Comparison of ENCODE assay signal across 26 cellular contexts in the genomic region with DNA sequence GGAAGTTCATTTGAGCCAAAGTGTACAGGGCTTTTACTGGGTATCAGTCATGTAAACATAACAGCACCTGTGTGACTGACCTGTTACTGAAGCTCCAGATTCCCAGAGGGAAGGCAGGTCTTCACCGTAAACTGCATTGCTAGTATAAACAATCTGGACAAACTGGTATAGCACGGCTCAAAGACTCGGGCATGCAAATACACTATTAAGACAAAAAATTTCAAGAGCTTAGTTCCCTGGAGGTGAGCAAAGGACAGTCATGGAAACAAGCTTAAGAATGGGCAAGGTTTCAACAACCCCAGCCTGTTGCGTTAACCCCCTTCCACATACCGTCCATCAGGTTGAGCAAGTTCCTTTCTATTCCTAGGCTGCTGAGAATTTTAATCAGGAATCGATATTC. TPM values are rescaled to one million over a fixed set of nuclear protein-coding genes. Genes with fewer than 3 reads are reported as not detected.
DNase-seq lines count a peak whose midpoint lies in the region; ATAC-seq, FAIRE-seq and TF ChIP-seq lines count a peak whose summit lies in the region.
"Had no signal": no experiment of that assay in that cellular context is flagged by ENCODE, and none has a peak within 500 bp of the region (broad histone marks: within the 10 kb centered on the region; RNA-seq: fewer than 3 reads in every experiment).

No MANE protein-coding gene starts in this region.

- POLR2A ChIA-PET in MCF 10A (lab: Yijun Ruan, JAX) = interaction anchor here (1.1 kb wide), 1 partner anchor 10 kb away, joined by 4 read pairs; a partner anchor contains a TSS

- no peak overlapping the region for H4K12ac ChIP-seq in trophoblast cell (ENCODE audit: low read depth, low read length)

- H2BK5ac ChIP-seq in trophoblast cell (ENCODE audit: low read depth, low read length, poor library complexity) = no peak overlapping the region

- WGBS in trophoblast cell (ENCODE audit: extremely low coverage, insufficient coverage, insufficient read length) = no CpG with 5 or more reads among the region's 6 CpGs
- 82 to 97% (median 93%) methylated on average over 6 of the region's 6 CpGs for WGBS in spleen, 5 donors

- no peak overlapping the region for H2BK120ac ChIP-seq in trophoblast cell (ENCODE audit: insufficient read depth, low read length, poor library complexity)

- intact Hi-C loops in breast epithelium (cut with DNase I; ENCODE audit: low total_unique reads) (no loop called here), MCF 10A (cut with micrococcal nuclease) (no loop called here), spleen (cut with DNase I; ENCODE audit: low total_unique reads) (no loop called here)

- ATAC-seq in left lobe of liver = no peak

- no peak overlapping the region for H2AFZ ChIP-seq in trophoblast cell (ENCODE audit: insufficient read depth, low read length, poor library complexity)
- H2AFZ ChIP-seq: PC-9 had no signal

- peaks cover 4% of the 10 kb centered on the region for H3K36me3 Mint-ChIP-seq in MCF 10A (ENCODE audit: insufficient read depth, unreplicated experiment)

- peak overlapping the region; percentile 48 to 67 for H3K27ac ChIP-seq in breast epithelium
- no peak overlapping the region for H3K27ac ChIP-seq in trophoblast cell (ENCODE audit: low read depth, low read length)
- no peak overlapping the region for H3K27ac ChIP-seq in spleen
- H3K27ac ChIP-seq: BLaER1 treated with 17β-estradiol and CSF1 and Interleukin-3, amounts not matched to agents 10 nM and 100 nM; PC-9 had no signal

- TF ChIP-seq POLR2A in breast epithelium (IDR thresholded peaks at IDR 0.05) (no peak), spleen (IDR thresholded peaks at IDR 0.05) (no peak)

- no peaks in the 10 kb centered on the region for H3K4me1 Mint-ChIP-seq in MCF 10A (ENCODE audit: insufficient read depth, unreplicated experiment)

- H3K9me3 Mint-ChIP-seq in MCF 10A (ENCODE audit: unreplicated experiment) = peaks cover 28% of the 10 kb centered on the region

- TF ChIP-seq CTCF in breast epithelium (IDR thresholded peaks at IDR 0.05) = no peak
- TF ChIP-seq CTCF in MCF 10A (IDR thresholded peaks at IDR 0.05; ENCODE audit: unreplicated experiment) = no peak
- no peak for TF ChIP-seq CTCF in bronchial epithelial cell (IDR thresholded peaks at IDR 0.05; ENCODE audit: insufficient read depth, low read length, severe bottlenecking)
- TF ChIP-seq CTCF in spleen (IDR thresholded peaks at IDR 0.05 in 8 of 11, conservative IDR thresholded peaks at IDR 0.05 in 3 of 11) = no peak

- no peak overlapping the region for H4K8ac ChIP-seq in trophoblast cell (ENCODE audit: low read depth, low read length)

- H3K27me3 ChIP-seq in breast epithelium = no peaks in the 10 kb centered on the region
- H3K27me3 ChIP-seq in bronchial epithelial cell (ENCODE audit: control insufficient read depth, insufficient read depth, low read length) = no peaks in the 10 kb centered on the region
- no peaks in the 10 kb centered on the region for H3K27me3 ChIP-seq in trophoblast cell (ENCODE audit: insufficient read depth, low read length)
- no peaks in the 10 kb centered on the region for H3K27me3 ChIP-seq in spleen (replicated peaks in 1 of 7)
- H3K27me3 ChIP-seq: BLaER1 treated with 17β-estradiol and CSF1 and Interleukin-3, amounts not matched to agents 10 nM and 100 nM had no signal

- no peak overlapping the region for H3K4me3 Mint-ChIP-seq in MCF 10A (ENCODE audit: unreplicated experiment)
- H3K4me3 Mint-ChIP-seq: CD4-positive, alpha-beta memory T cell had no signal

- H3K18ac ChIP-seq in trophoblast cell (ENCODE audit: low read length) = no peak overlapping the region

- no peaks in the 10 kb centered on the region for H3K79me2 ChIP-seq in trophoblast cell (ENCODE audit: control insufficient read depth, insufficient read depth, low read length, poor library complexity)

- no peaks in the 10 kb centered on the region for H3K79me1 ChIP-seq in trophoblast cell (ENCODE audit: low read length)

- H3K4ac ChIP-seq in trophoblast cell (ENCODE audit: low read depth, low read length) = no peak overlapping the region

- no peak overlapping the region for H3K9ac ChIP-seq in trophoblast cell (ENCODE audit: low read length)
- H3K9ac ChIP-seq: BLaER1 treated with 17β-estradiol and CSF1 and Interleukin-3, amounts not matched to agents 10 nM and 100 nM had no signal

- H3K27me3 Mint-ChIP-seq in MCF 10A (ENCODE audit: insufficient read depth, unreplicated experiment) = no peaks in the 10 kb centered on the region
- H3K27me3 Mint-ChIP-seq: CD4-positive, alpha-beta memory T cell had no signal

- no peak overlapping the region for H3K27ac Mint-ChIP-seq in MCF 10A (ENCODE audit: low read depth, unreplicated experiment)

- no TSS peak for BruUV-seq in MCF 10A (replicated peaks; lab: Mats Ljungman, UMichigan)

- H3K9me3 ChIP-seq in breast epithelium (peaks cover 0 to 7% of the 10 kb centered on the region in 2 donors), trophoblast cell (ENCODE audit: insufficient read depth, low read depth, low read length) (no peaks in the 10 kb centered on the region), spleen (peaks cover 0 to 23% (median 18%) of the 10 kb centered on the region in 8 donors)

- CTCF ChIA-PET in MCF 10A (lab: Yijun Ruan, JAX) = interaction anchor here (1.2 to 1.9 kb wide), 2 partner anchors 22 to 413 kb away, joined by 3 to 5 read pairs; no protein-coding TSS in a partner anchor

- no peaks in the 10 kb centered on the region for H3K4me1 ChIP-seq in breast epithelium
- peaks cover 6 to 7% of the 10 kb centered on the region in 2 experiments for H3K4me1 ChIP-seq in trophoblast cell (ENCODE audit: control insufficient read depth in 1 of 2, insufficient read depth in 2 of 2, low read length in 2 of 2)
- H3K4me1 ChIP-seq in spleen = peaks cover 0 to 13% (median 0%) of the 10 kb centered on the region in 6 donors
- H3K4me1 ChIP-seq: BLaER1 treated with 17β-estradiol and CSF1 and Interleukin-3, amounts not matched to agents 10 nM and 100 nM had no signal

- no peak for DNase-seq in breast epithelium (ENCODE audit: low spot score in 2 of 2)
- no peak for DNase-seq in MCF 10A (ENCODE audit: unreplicated experiment)
- DNase-seq in bronchial epithelial cell (ENCODE audit: low read depth) = peak; percentile 38
- DNase-seq in trophoblast cell = peak; percentile 89 to 95
- no peak for DNase-seq in urothelium cell line (ENCODE audit: low spot score)
- no peak for DNase-seq in NCI-H2081 treated with DMSO at 0.1 percent for 48 hours (lab: John Stamatoyannopoulos, UW)
- DNase-seq in spleen = no peak
- DNase-seq in left lobe of liver (ENCODE audit: low spot score) = no peak
- DNase-seq: CD4-positive, alpha-beta memory T cell; DMS 273 treated with DMSO at 0.1 percent for 48 hours; DMS79; EL; GF-D8; KBM-7; MM.1S; NCI-H2029; NCI-H446 treated with DMSO at 0.1 percent for 48 hours; NCI-H82; NK-92 treated with Interleukin-12 subunit alpha and Interleukin-12 subunit beta, amount 100 ng/mL, for 24 hours; PC-9; Right ventricle myocardium superior; RPMI8226 had no signal

- H3K36me3 ChIP-seq in breast epithelium (no peaks in the 10 kb centered on the region), bronchial epithelial cell (ENCODE audit: control insufficient read depth, insufficient read depth, low read length) (no peaks in the 10 kb centered on the region), trophoblast cell (ENCODE audit: control insufficient read depth in 1 of 2, insufficient read depth in 2 of 2, low read length in 2 of 2) (peaks cover 0 to 3% of the 10 kb centered on the region in 2 experiments), spleen (peaks cover 0 to 62% (median 6%) of the 10 kb centered on the region in 6 donors)

- peak overlapping the region; percentile 47 for H3K4me2 ChIP-seq in trophoblast cell (ENCODE audit: low read length)
- H3K4me2 ChIP-seq: BLaER1 treated with 17β-estradiol and CSF1 and Interleukin-3, amounts not matched to agents 10 nM and 100 nM; PC-9 had no signal

- H3K23ac ChIP-seq in trophoblast cell (ENCODE audit: low read length) = no peak overlapping the region

- H2BK12ac ChIP-seq in trophoblast cell (ENCODE audit: low read length) = no peak overlapping the region

- no peak overlapping the region for H3K14ac ChIP-seq in trophoblast cell (ENCODE audit: low read length)

- FAIRE-seq in bronchial epithelial cell (lab: Jason Lieb, UNC) (peak; percentile 77), urothelium cell line (lab: Jason Lieb, UNC) (peak; percentile 67)
- FAIRE-seq: A204.1, GM12891, H54 had no signal

- no peak overlapping the region for H2AK5ac ChIP-seq in trophoblast cell (ENCODE audit: low read length)

- H3K4me3 ChIP-seq in breast epithelium (peak overlapping the region in 1 of 3 donors; percentile 8), bronchial epithelial cell (ENCODE audit: low read depth, low read length) (no peak overlapping the region), trophoblast cell (ENCODE audit: low read depth, low read length) (no peak overlapping the region), spleen (no peak overlapping the region)
- H3K4me3 ChIP-seq: BLaER1 treated with 17β-estradiol and CSF1 and Interleukin-3, amounts not matched to agents 10 nM and 100 nM; PC-9 had no signal

- H4K91ac ChIP-seq in trophoblast cell (ENCODE audit: low read depth, low read length) = no peak overlapping the region

RNA-seq across cellular contexts. Expression of a gene that starts 9.4 kb away (rescaled TPM):
- total RNA-seq in breast epithelium (10 to 100 TPM in 1 of 3 donors, 1 to 10 TPM in 2; 6.2 to 12.3 (median 7.5) TPM), MCF 10A (2022) (7.0 and 10.3 TPM in 2 replicates), bronchial epithelial cell (1.8 TPM in 2 replicates), spleen (10 to 100 TPM; 12.7 to 25.2 (median 22.4) TPM), left lobe of liver (4.8 TPM)
- polyA plus RNA-seq in trophoblast cell (2013) = 5.7 and 7.8 TPM in 2 replicates
- 1 to 10 TPM; 3.7 to 4.9 (median 4.5) TPM for polyA plus RNA-seq in spleen
- total RNA-seq: PC-9 had no signal

Comparison
In these comparisons a context has a peak if more than half of its experiments do, and no peak if none do; other contexts are left out.
1. DNase-seq: peak in bronchial epithelial cell (single experiment) and trophoblast cell (2 of 2); none in breast epithelium (0 of 2), MCF 10A (single experiment), urothelium cell line (single experiment), NCI-H2081 treated with DMSO at 0.1 percent for 48 hours (single experiment), spleen (single experiment) and left lobe of liver (single experiment).
2. H3K27ac ChIP-seq: peak in breast epithelium (2 of 2); none in trophoblast cell (single experiment) and spleen (0 of 8).